25 cellular contexts compared by ENCODE assay signal in genomic region chr5:22968386-22968785, GRCh38.
"Had no signal": no experiment of that assay in that cellular context is flagged by ENCODE, and none has a peak within 500 bp of the region (broad histone marks: within the 10 kb centered on the region; RNA-seq: fewer than 3 reads in every experiment).

No MANE protein-coding gene starts in this region.

- H3K27ac ChIP-seq: stomach, suprapubic skin, testis, thoracic aorta, thyroid gland, tibial artery, tibial nerve, transverse colon, upper lobe of left lung, upper lobe of right lung, uterus, vagina had no signal

- H3K9me3 ChIP-seq: testis, thoracic aorta, thyroid gland, transverse colon, upper lobe of right lung, uterus, vagina had no signal

- FAIRE-seq: urothelium cell line had no signal

- H3K36me3 ChIP-seq: stomach, suprapubic skin, thoracic aorta, thyroid gland, tibial artery, tibial nerve, transverse colon, upper lobe of left lung, upper lobe of right lung, uterus, vagina had no signal

- H3K27me3 ChIP-seq: stomach, suprapubic skin, testis, thyroid gland, tibial artery, tibial nerve, transverse colon, upper lobe of left lung, upper lobe of right lung, uterus, vagina had no signal

- DNase-seq: stimulated activated CD4-positive, alpha-beta T cell treated with anti-CD3 and anti-CD28 coated beads, Interleukin-2, amount 100 ng/mL, for 48 hours; stimulated activated CD4-positive, alpha-beta T cell treated with anti-CD3 and anti-CD28 coated beads, Interleukin-4, amount 100 ng/mL, for 1 hour; stimulated activated CD4-positive, alpha-beta T cell treated with anti-CD3 and anti-CD28 coated beads, Interleukin-4, amount 100 ng/mL, for 24 hours; stimulated activated CD4-positive, alpha-beta T cell treated with anti-CD3 and anti-CD28 coated beads, Interleukin-4, amount 100 ng/mL, for 4 hours; stimulated activated CD8-positive, alpha-beta memory T cell treated with anti-CD3 and anti-CD28 coated beads, Interleukin-4, amount 100 ng/mL, for 48 hours; stimulated activated naive B cell treated with anti-CD40 and anti-IgM and Interleukin-4, amounts not matched to agents 10 μg/mL and 1 μg/mL and 100 μg/mL, for 72 hours; stimulated activated naive CD4-positive, alpha-beta T cell; stimulated activated naive CD4-positive, alpha-beta T cell treated with Interleukin-2 at 50 U/mL for 16 hours; stimulated activated naive CD8-positive, alpha-beta T cell treated with anti-CD3 and anti-CD28 coated beads, Interleukin-15, amount 100 ng/mL, for 72 hours; stimulated activated naive CD8-positive, alpha-beta T cell treated with anti-CD3 and anti-CD28 coated beads, Interleukin-15, Interleukin-2, amounts not matched to agents 100 U/mL and 50 U/mL, for 24 hours; stomach; substantia nigra; testis; thyroid gland; tibial artery; transverse colon; trophoblast cell; upper lobe of left lung; upper lobe of right lung; uterus had no signal

- H3K4me1 ChIP-seq: stomach, suprapubic skin, testis, thyroid gland, tibial artery, tibial nerve, transverse colon, upper lobe of left lung, upper lobe of right lung, uterus, vagina had no signal

- H3K4me3 ChIP-seq: stomach, suprapubic skin, testis, thoracic aorta, thyroid gland, tibial artery, tibial nerve, transverse colon, upper lobe of left lung, upper lobe of right lung, uterus, vagina had no signal
